19 cellular contexts compared by ENCODE assay signal in the genomic region with DNA sequence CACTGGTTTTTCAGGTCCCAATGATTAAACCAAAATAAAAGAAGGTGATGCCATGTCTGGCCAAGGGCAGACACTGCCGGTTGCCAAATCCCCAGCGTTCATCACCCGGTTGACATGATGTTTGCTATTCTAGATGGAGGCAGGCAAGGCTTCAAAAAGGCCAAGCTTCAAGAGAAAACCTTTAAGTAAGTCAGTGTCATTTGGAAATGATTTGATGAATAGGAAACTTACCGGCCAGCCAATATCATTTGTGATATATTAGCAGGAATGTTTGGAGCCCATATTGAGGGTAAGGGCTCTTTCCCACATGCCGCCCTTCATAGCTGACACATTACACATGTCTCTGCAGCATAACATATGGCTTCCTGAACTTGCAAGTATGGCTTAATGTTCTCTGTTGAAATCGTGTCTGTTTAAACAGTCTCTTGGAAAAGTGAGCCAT.
DNase-seq lines count a peak whose midpoint lies in the region; ATAC-seq and TF ChIP-seq lines count a peak whose summit lies in the region.
"Had no signal": no experiment of that assay in that cellular context is flagged by ENCODE, and none has a peak within 500 bp of the region (broad histone marks: within the 10 kb centered on the region; RNA-seq: fewer than 3 reads in every experiment).

No MANE protein-coding gene starts in this region.

- 0 out of 2 replicates have a peak, but pooled peaks cover 5% of the 10 kb centered on the region for H4K20me1 ChIP-seq in SK-N-SH (ENCODE audit: insufficient read depth)

- no peak for TF ChIP-seq CTCF in AG09319 (IDR thresholded peaks at IDR 0.05; ENCODE audit: low read depth, low read length)
- no peak for TF ChIP-seq CTCF in SK-N-SH (IDR thresholded peaks at IDR 0.05)
- TF ChIP-seq CTCF in nephron (IDR thresholded peaks at IDR 0.05; ENCODE audit: unreplicated experiment in 3 of 3): no peak
- TF ChIP-seq CTCF in esophagus squamous epithelium (IDR thresholded peaks at IDR 0.05): no peak

- ATAC-seq in HG03280 (IDR thresholded peaks at IDR 0.05; ENCODE audit: unreplicated experiment): no peak

- intact Hi-C loops in esophagus squamous epithelium (cut with DNase I): no loop called here

- H3K4me3 ChIP-seq in SK-N-SH (ENCODE audit: low read depth in 2 of 2, low read length in 1 of 2) (no peak overlapping the region), esophagus squamous epithelium (no peak overlapping the region)
- H3K4me3 ChIP-seq: left ventricle myocardium inferior had no signal

- no peak overlapping the region for H2AFZ ChIP-seq in SK-N-SH (ENCODE audit: low read depth)

- WGBS in SK-N-SH (ENCODE audit: low lambda C conversion rate): 43% methylated on average over 6 of the region's 6 CpGs
- 51 to 68% methylated on average over 6 of the region's 6 CpGs for WGBS in esophagus squamous epithelium, 2 donors

- CTCF ChIA-PET in SK-N-SH (lab: Yijun Ruan, JAX): no interaction called here

- H3K79me2 ChIP-seq in SK-N-SH (ENCODE audit: insufficient read depth): peaks cover 98% of the 10 kb centered on the region

- peaks cover 2 to 11% of the 10 kb centered on the region in 2 experiments for H3K36me3 ChIP-seq in SK-N-SH (replicated peaks in 1 of 2; ENCODE audit: control insufficient read depth in 1 of 2, insufficient read depth in 2 of 2, low read length in 1 of 2)
- no peaks in the 10 kb centered on the region for H3K36me3 ChIP-seq in esophagus squamous epithelium
- H3K36me3 ChIP-seq: left ventricle myocardium inferior, neutrophil had no signal

- H3K27ac Mint-ChIP-seq in nephron: peak overlapping the region; percentile 94 to 99 (median 96)
- H3K27ac Mint-ChIP-seq: endodermal cell had no signal

- peak; percentile 43 for DNase-seq in AG09319 (ENCODE audit: extremely low read depth, low read depth)
- no peak for DNase-seq in SK-N-SH
- DNase-seq in fibroblast of gingiva (ENCODE audit: low read depth): peak; percentile 80
- DNase-seq in cerebellar nuclear complex (lab: John Stamatoyannopoulos, UW): no peak
- no peak for DNase-seq in OCI-M1 (lab: John Stamatoyannopoulos, UW)
- no peak for DNase-seq in esophagus squamous epithelium (lab: John Stamatoyannopoulos, UW)
- DNase-seq: activated CD4-positive, alpha-beta T cell treated with anti-CD3 and anti-CD28 coated beads for 48 hours; activated gamma-delta T cell; amniotic stem cell; DMS79; endodermal cell; KG1; left ventricle myocardium inferior; NCI-H2029; NCI-H345; RPMI8226 had no signal

- POLR2A ChIA-PET in SK-N-SH (lab: Yijun Ruan, JAX): no interaction called here

- H3K9me3 ChIP-seq in SK-N-SH (no peaks in the 10 kb centered on the region), esophagus squamous epithelium (no peaks in the 10 kb centered on the region)
- H3K9me3 ChIP-seq: left ventricle myocardium inferior, neutrophil had no signal

- H3K27me3 Mint-ChIP-seq in nephron (ENCODE audit: low read depth): no peaks in the 10 kb centered on the region

- H3K9me3 Mint-ChIP-seq in nephron: no peaks in the 10 kb centered on the region

- peaks cover 66% of the 10 kb centered on the region for H3K4me1 Mint-ChIP-seq in nephron
- H3K4me1 Mint-ChIP-seq: endodermal cell had no signal

- H3K27ac ChIP-seq in SK-N-SH (ENCODE audit: low read depth in 2 of 2, low read length in 1 of 2) (peak overlapping the region in 1 of 2 experiments; percentile 64; a peak in 3 of 4 replicates), esophagus squamous epithelium (no peak overlapping the region)
- H3K27ac ChIP-seq: left ventricle myocardium inferior, neutrophil had no signal

- H3K9me2 ChIP-seq in SK-N-SH: no peaks in the 10 kb centered on the region

- no peak for TF ChIP-seq RAD21 in SK-N-SH (IDR thresholded peaks at IDR 0.05; ENCODE audit: low read length)

- peaks cover 0 to 14% of the 10 kb centered on the region in 2 experiments; a peak in 1 of 4 replicates for H3K4me1 ChIP-seq in SK-N-SH (ENCODE audit: control insufficient read depth in 1 of 2, insufficient read depth in 2 of 2, low read depth in 1 of 2, low read length in 1 of 2)
- H3K4me1 ChIP-seq in esophagus squamous epithelium: peaks cover 0 to 9% (median 0%) of the 10 kb centered on the region in 3 donors
- H3K4me1 ChIP-seq: left ventricle myocardium inferior had no signal

- no peak overlapping the region for H3K9ac ChIP-seq in SK-N-SH

- H3K4me2 ChIP-seq in SK-N-SH: no peak overlapping the region

- TF ChIP-seq POLR2A in esophagus squamous epithelium (IDR thresholded peaks at IDR 0.05): no peak

- H3K4me3 Mint-ChIP-seq in nephron: no peak overlapping the region
- H3K4me3 Mint-ChIP-seq: endodermal cell had no signal

- H3K27me3 ChIP-seq in SK-N-SH (ENCODE audit: insufficient read depth) (no peaks in the 10 kb centered on the region), esophagus squamous epithelium (no peaks in the 10 kb centered on the region)
- H3K27me3 ChIP-seq: neutrophil had no signal

- TF ChIP-seq EP300 in SK-N-SH (IDR thresholded peaks at IDR 0.05; ENCODE audit: borderline replicate concordance in 1 of 2, low read depth in 1 of 2, low read length in 1 of 2): peak in 1 of 2 experiments; percentile 23; a peak in 1 of 4 replicates

- peaks cover 19% of the 10 kb centered on the region for H3K36me3 Mint-ChIP-seq in nephron (ENCODE audit: low read depth)

- peaks cover 14% of the 10 kb centered on the region for H3F3A ChIP-seq in SK-N-SH (replicated peaks; ENCODE audit: insufficient read depth)

TF ChIP-seq in SK-N-SH, 30 proteins besides CTCF, POLR2A, EP300 and RAD21:
- TF ChIP-seq, protein P1, sequence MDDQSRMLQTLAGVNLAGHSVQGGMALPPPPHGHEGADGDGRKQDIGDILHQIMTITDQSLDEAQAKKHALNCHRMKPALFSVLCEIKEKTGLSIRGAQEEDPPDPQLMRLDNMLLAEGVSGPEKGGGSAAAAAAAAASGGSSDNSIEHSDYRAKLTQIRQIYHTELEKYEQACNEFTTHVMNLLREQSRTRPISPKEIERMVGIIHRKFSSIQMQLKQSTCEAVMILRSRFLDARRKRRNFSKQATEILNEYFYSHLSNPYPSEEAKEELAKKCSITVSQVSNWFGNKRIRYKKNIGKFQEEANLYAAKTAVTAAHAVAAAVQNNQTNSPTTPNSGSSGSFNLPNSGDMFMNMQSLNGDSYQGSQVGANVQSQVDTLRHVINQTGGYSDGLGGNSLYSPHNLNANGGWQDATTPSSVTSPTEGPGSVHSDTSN (IDR thresholded peaks at IDR 0.05): peak; percentile 57
- TF ChIP-seq, protein P2, sequence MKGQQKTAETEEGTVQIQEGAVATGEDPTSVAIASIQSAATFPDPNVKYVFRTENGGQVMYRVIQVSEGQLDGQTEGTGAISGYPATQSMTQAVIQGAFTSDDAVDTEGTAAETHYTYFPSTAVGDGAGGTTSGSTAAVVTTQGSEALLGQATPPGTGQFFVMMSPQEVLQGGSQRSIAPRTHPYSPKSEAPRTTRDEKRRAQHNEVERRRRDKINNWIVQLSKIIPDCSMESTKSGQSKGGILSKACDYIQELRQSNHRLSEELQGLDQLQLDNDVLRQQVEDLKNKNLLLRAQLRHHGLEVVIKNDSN (IDR thresholded peaks at IDR 0.05; ENCODE audit: borderline replicate concordance, low read depth): no peak
- TF ChIP-seq NFIC (IDR thresholded peaks at IDR 0.05; ENCODE audit: borderline replicate concordance) (peak; percentile 8; the same call in 1 of the 2 replicates), FOSL2 (IDR thresholded peaks at IDR 0.05; ENCODE audit: borderline replicate concordance, low read depth) (no peak), SMC3 (IDR thresholded peaks at IDR 0.05; ENCODE audit: low read depth, low read length) (no peak), TCF12 (IDR thresholded peaks at IDR 0.05) (peak; percentile 64), RXRA (IDR thresholded peaks at IDR 0.05; ENCODE audit: borderline replicate concordance, low read depth) (no peak), RFX5 (IDR thresholded peaks at IDR 0.05; ENCODE audit: low read length) (no peak)
- TF ChIP-seq, protein P3, sequence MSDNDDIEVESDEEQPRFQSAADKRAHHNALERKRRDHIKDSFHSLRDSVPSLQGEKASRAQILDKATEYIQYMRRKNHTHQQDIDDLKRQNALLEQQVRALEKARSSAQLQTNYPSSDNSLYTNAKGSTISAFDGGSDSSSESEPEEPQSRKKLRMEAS (IDR thresholded peaks at IDR 0.05; ENCODE audit: low read depth): 0 out of 2 replicates have a peak, but pooled peaks have one; percentile 16
TF ChIP-seq in SK-N-SH: peak in this region for 4.

Comparison
In these comparisons a context has a peak if more than half of its experiments do, and no peak if none do; other contexts are left out.
1. DNase-seq: peak in AG09319 (single experiment) and fibroblast of gingiva (single experiment); none in SK-N-SH (single experiment), cerebellar nuclear complex (0 of 2), OCI-M1 (single experiment) and esophagus squamous epithelium (single experiment).